11 cellular contexts compared by ENCODE assay signal in genomic region chr4:106317815-106318214, GRCh38. TPM values are rescaled to one million over a fixed set of nuclear protein-coding genes. Genes with fewer than 3 reads are reported as not detected.
DNase-seq lines count a peak whose midpoint lies in the region; ATAC-seq and TF ChIP-seq lines count a peak whose summit lies in the region.
"Had no signal": no experiment of that assay in that cellular context is flagged by ENCODE, and none has a peak within 500 bp of the region (broad histone marks: within the 10 kb centered on the region; RNA-seq: fewer than 3 reads in every experiment).

No MANE protein-coding gene starts in this region.

- DNase-seq in GM23248 (no peak), PC-9 (no peak), fibroblast of lung (ENCODE audit: low read depth in 2 of 2) (no peak), kidney glomerular epithelial cell (lab: John Stamatoyannopoulos, UW) (no peak)
- DNase-seq: activated CD8-positive, alpha-beta memory T cell treated with anti-CD3 and anti-CD28 coated beads, Interleukin-2, amount 50 U/mL, for 4 hours; amygdala; nephron progenitor cell had no signal

- H3K4me1 ChIP-seq in GM23248 (ENCODE audit: insufficient read depth): peaks cover 47% of the 10 kb centered on the region
- peaks cover 17% of the 10 kb centered on the region for H3K4me1 ChIP-seq in PC-9 (replicated peaks; ENCODE audit: insufficient read depth)
- H3K4me1 ChIP-seq in fibroblast of lung (ENCODE audit: control insufficient read depth, extremely low read depth, insufficient read depth, low read length): peaks cover 6% of the 10 kb centered on the region
- peaks cover 13 to 28% (median 24%) of the 10 kb centered on the region in 3 donors for H3K4me1 ChIP-seq in skeletal muscle tissue (ENCODE audit: control insufficient read depth in 3 of 3, insufficient read depth in 3 of 3, low read length in 3 of 3)

- H3K9ac ChIP-seq in GM23248 (peak overlapping the region; percentile 96), fibroblast of lung (ENCODE audit: insufficient read depth, low read length) (no peak overlapping the region), skeletal muscle tissue (ENCODE audit: low read depth in 1 of 3, low read length in 3 of 3) (peak overlapping the region in 2 of 3 donors; percentile 27 to 97)

- BruUV-seq in PC-9 (replicated peaks; lab: Mats Ljungman, UMichigan): no TSS peak

- ATAC-seq in GM21515 (IDR thresholded peaks at IDR 0.05; ENCODE audit: unreplicated experiment) (no peak), HG02798 (IDR thresholded peaks at IDR 0.05; ENCODE audit: poor library complexity, unreplicated experiment) (no peak)

- no peaks in the 10 kb centered on the region for H3K9me3 ChIP-seq in GM23248 (ENCODE audit: low read depth)
- no peaks in the 10 kb centered on the region for H3K9me3 ChIP-seq in PC-9 (ENCODE audit: insufficient read depth, low read depth)
- H3K9me3 ChIP-seq in fibroblast of lung (ENCODE audit: control insufficient read depth, insufficient read depth, low read depth, low read length): no peaks in the 10 kb centered on the region
- H3K9me3 ChIP-seq in skeletal muscle tissue (ENCODE audit: control insufficient read depth in 3 of 3, low read length in 3 of 3): no peaks in the 10 kb centered on the region

- WGBS in GM23248 (ENCODE audit: low coverage in 1 of 2, low lambda C conversion rate in 2 of 2, missing lambda C conversion rate in 2 of 2), 2 experiments: 41 to 67% methylated on average over 1 of the region's 1 CpG

- peaks cover 92% of the 10 kb centered on the region for H3K79me2 ChIP-seq in GM23248 (ENCODE audit: insufficient read depth)
- peaks cover 66% of the 10 kb centered on the region for H3K79me2 ChIP-seq in PC-9 (ENCODE audit: low read depth)
- H3K79me2 ChIP-seq in fibroblast of lung (ENCODE audit: control insufficient read depth, insufficient read depth, low read length): peaks cover 76% of the 10 kb centered on the region

- H3K27ac ChIP-seq in GM23248 (no peak overlapping the region), PC-9 (no peak overlapping the region), fibroblast of lung (ENCODE audit: insufficient read depth, low read length) (no peak overlapping the region), skeletal muscle tissue (ENCODE audit: low read depth, low read length) (no peak overlapping the region)

- H3K36me3 ChIP-seq in GM23248 (ENCODE audit: low read depth): no peaks in the 10 kb centered on the region
- no peaks in the 10 kb centered on the region for H3K36me3 ChIP-seq in PC-9 (ENCODE audit: low read depth)
- no peaks in the 10 kb centered on the region for H3K36me3 ChIP-seq in fibroblast of lung (ENCODE audit: control insufficient read depth, insufficient read depth, low read length)
- no peaks in the 10 kb centered on the region for H3K36me3 ChIP-seq in skeletal muscle tissue (ENCODE audit: control insufficient read depth in 3 of 3, insufficient read depth in 3 of 3, low read length in 3 of 3)

- peak overlapping the region; percentile 93 for H3K4me3 ChIP-seq in GM23248
- H3K4me3 ChIP-seq in PC-9: peak overlapping the region; percentile 98; the same call in 1 of the 2 replicates
- peak overlapping the region in 3 of 4 experiments; percentile 86 to 97 (median 92) for H3K4me3 ChIP-seq in fibroblast of lung (replicated peaks in 1 of 4; ENCODE audit: control extremely low read depth in 1 of 4, insufficient read depth in 1 of 4, low read depth in 3 of 4, low read length in 4 of 4)
- peak overlapping the region in 2 of 3 donors; percentile 97 to 98 for H3K4me3 ChIP-seq in skeletal muscle tissue (ENCODE audit: low read length in 3 of 3)

- H4K20me1 ChIP-seq in GM23248 (ENCODE audit: insufficient read depth) (no peaks in the 10 kb centered on the region), PC-9 (ENCODE audit: insufficient read depth) (no peaks in the 10 kb centered on the region), fibroblast of lung (ENCODE audit: control insufficient read depth, extremely low read depth, insufficient read depth, low read length) (no peaks in the 10 kb centered on the region)

- POLR2A ChIA-PET in PC-9 (lab: Charles Lee; ENCODE audit: unreplicated experiment): no interaction called here

- H3K9me2 ChIP-seq in GM23248 (ENCODE audit: insufficient read depth) (no peaks in the 10 kb centered on the region), PC-9 (ENCODE audit: insufficient read depth) (no peaks in the 10 kb centered on the region)

- H3K27me3 ChIP-seq in GM23248 (replicated peaks; ENCODE audit: insufficient read depth) (no peaks in the 10 kb centered on the region), PC-9 (ENCODE audit: insufficient read depth, low read depth) (no peaks in the 10 kb centered on the region), fibroblast of lung (ENCODE audit: control insufficient read depth, insufficient read depth, low read length) (no peaks in the 10 kb centered on the region), skeletal muscle tissue (ENCODE audit: control insufficient read depth in 3 of 3, insufficient read depth in 3 of 3, low read length in 3 of 3) (no peaks in the 10 kb centered on the region)

- TF ChIP-seq CTCF in PC-9 (conservative IDR thresholded peaks at IDR 0.05) (no peak), fibroblast of lung (conservative IDR thresholded peaks at IDR 0.05 in 1 of 2, IDR thresholded peaks at IDR 0.05 in 1 of 2; ENCODE audit: low read depth in 1 of 2, low read length in 2 of 2) (no peak)

- intact Hi-C loops in PC-9 (cut with micrococcal nuclease; ENCODE audit: unreplicated experiment): no loop called here

- H3F3A ChIP-seq in GM23248 (ENCODE audit: insufficient read depth): peaks cover 15% of the 10 kb centered on the region
- H3F3A ChIP-seq in PC-9 (ENCODE audit: insufficient read depth, low read depth): peaks cover 12% of the 10 kb centered on the region; the same call in 1 of the 2 replicates

- in situ Hi-C loops in GM23248 (cut with MboI): no loop called here

- H3K4me2 ChIP-seq in GM23248 (ENCODE audit: unreplicated experiment): peak overlapping the region; percentile 93
- peak overlapping the region; percentile 95 for H3K4me2 ChIP-seq in PC-9
- H3K4me2 ChIP-seq in fibroblast of lung (ENCODE audit: extremely low read depth, insufficient read depth, low read length): peak overlapping the region; percentile 96

- H2AFZ ChIP-seq in GM23248: no peak overlapping the region
- no peak overlapping the region for H2AFZ ChIP-seq in PC-9
- no peak overlapping the region for H2AFZ ChIP-seq in fibroblast of lung (ENCODE audit: low read length)

- CTCF ChIA-PET in PC-9 (lab: Charles Lee): no interaction called here

RNA-seq across cellular contexts. Expression of gene AIMP1, which starts 1.5 kb away (rescaled TPM):
- 45.5 and 45.9 TPM in 2 replicates for total RNA-seq in GM23248 (2014; rRNA removed; shearing (Covaris generic))
- polyA plus RNA-seq in GM23248 (2016; fragmentation: Nextera tagmentation; extraction: Ambion mirVana) (101 and 103 TPM in 2 replicates), fibroblast of lung (43.1 and 48.4 TPM in 2 replicates)
- total RNA-seq in PC-9 (2021) (36.3 and 47.0 TPM in 2 replicates), fibroblast of lung (25.4 and 28.2 TPM in 2 replicates), skeletal muscle tissue (15.1 TPM)
- polyA plus RNA-seq in fibroblast of lung (2012): 42.1 and 42.5 TPM in 2 replicates
- polyA minus RNA-seq in fibroblast of lung (ENCODE audit: low replicate concordance): 0.26 and 0.67 TPM in 2 replicates

RNA-seq across cellular contexts. Expression of gene TBCK, which starts 1.8 kb away (rescaled TPM):
- total RNA-seq in GM23248 (2014; rRNA removed; shearing (Covaris generic)): 38.2 and 45.8 TPM in 2 replicates
- polyA plus RNA-seq in GM23248 (2016; fragmentation: Nextera tagmentation; extraction: Ambion mirVana) (29.2 and 35.2 TPM in 2 replicates), fibroblast of lung (24.8 and 29.0 TPM in 2 replicates)
- total RNA-seq in PC-9 (2021) (18.7 and 22.0 TPM in 2 replicates), fibroblast of lung (51.1 and 69.9 TPM in 2 replicates), skeletal muscle tissue (55.8 TPM)
- 13.1 and 16.8 TPM in 2 replicates for polyA plus RNA-seq in fibroblast of lung (2012)
- 10.6 and 32.1 TPM in 2 replicates for polyA minus RNA-seq in fibroblast of lung (ENCODE audit: low replicate concordance)

RNA-seq across cellular contexts. Expression of gene GIMD1, which starts 50.8 kb away (rescaled TPM):
- total RNA-seq in GM23248 (2014; rRNA removed; shearing (Covaris generic)): not detected in 2 replicates
- polyA plus RNA-seq in GM23248 (2016; fragmentation: Nextera tagmentation; extraction: Ambion mirVana) (0.32 TPM in 1 of 2 replicates, not detected in the other), fibroblast of lung (not detected in 2 replicates)
- total RNA-seq in PC-9 (2021) (not detected in 2 replicates), fibroblast of lung (not detected in 2 replicates), skeletal muscle tissue (not detected)
- polyA plus RNA-seq in fibroblast of lung (2012): not detected in 2 replicates
- polyA minus RNA-seq in fibroblast of lung (ENCODE audit: low replicate concordance): not detected in 2 replicates
- total RNA-seq: Daoy had no signal
